Comparison of ENCODE assay signal across 8 cellular contexts in genomic region chr17:74768069-74768762, GRCh38. TPM values are rescaled to one million over a fixed set of nuclear protein-coding genes. Genes with fewer than 3 reads are reported as not detected.
DNase-seq lines count a peak whose midpoint lies in the region; ATAC-seq, FAIRE-seq and TF ChIP-seq lines count a peak whose summit lies in the region.
"Had no signal": no experiment of that assay in that cellular context is flagged by ENCODE, and none has a peak within 500 bp of the region (broad histone marks: within the 10 kb centered on the region; RNA-seq: fewer than 3 reads in every experiment).

No MANE protein-coding gene starts in this region.

- no peaks in the 10 kb centered on the region for H3K27me3 ChIP-seq in adrenal gland

- H4K20me1 ChIP-seq in OCI-LY7 (ENCODE audit: insufficient read depth, low read length), result no peaks in the 10 kb centered on the region

- H3K4me3 ChIP-seq in adrenal gland (no peak overlapping the region), OCI-LY7 (ENCODE audit: low read depth, low read length, poor library complexity, severe bottlenecking) (no peak overlapping the region)

- H3K9me3 ChIP-seq in adrenal gland (replicated peaks in 1 of 3) (no peaks in the 10 kb centered on the region), OCI-LY7 (ENCODE audit: low read length) (no peaks in the 10 kb centered on the region)

- no peak overlapping the region for H3K4me2 ChIP-seq in OCI-LY7 (ENCODE audit: low read length)

- no peak for DNase-seq in HTR-8/SVneo (ENCODE audit: insufficient read length, low spot score)
- DNase-seq in adrenal gland, result peak; percentile 88 to 99 (median 98)
- peak; percentile 57 for DNase-seq in hepatic stellate cell (ENCODE audit: low spot score)
- DNase-seq in substantia nigra (lab: John Stamatoyannopoulos, UW), result peak in 36 of 49 donors; percentile 30 to 89 (median 66)
- DNase-seq in NCI-H345 treated with DMSO at 0.1 percent for 48 hours (lab: John Stamatoyannopoulos, UW; ENCODE audit: unreplicated experiment), result no peak
- no peak for DNase-seq in OCI-LY7 (ENCODE audit: low spot score)

- peak; percentile 4 for FAIRE-seq in HTR-8/SVneo (lab: Jason Lieb, UNC)

- no peaks in the 10 kb centered on the region for H3K79me2 ChIP-seq in OCI-LY7 (ENCODE audit: insufficient read depth, low read depth, low read length)

- no peak for ATAC-seq in GM19467 (IDR thresholded peaks at IDR 0.05; ENCODE audit: unreplicated experiment)

- CTCF ChIA-PET in OCI-LY7 (lab: Charles Lee; ENCODE audit: unreplicated experiment), result interaction anchor here (1.0 kb wide), 1 partner anchor 30 kb away, joined by 3 read pairs; no protein-coding TSS in a partner anchor

- BruUV-seq in OCI-LY7 (replicated peaks; lab: Mats Ljungman, UMichigan), result no TSS peak

- intact Hi-C loops in adrenal gland (cut with DNase I), result no loop called here
- intact Hi-C loops in OCI-LY7 (cut with micrococcal nuclease; ENCODE audit: unreplicated experiment), result no loop called here

- POLR2A ChIA-PET in OCI-LY7 (lab: Charles Lee), result no interaction called here

- no peaks in the 10 kb centered on the region for H3K9me2 ChIP-seq in OCI-LY7 (ENCODE audit: insufficient read depth, low read length)

- H3K27ac ChIP-seq in adrenal gland (peak overlapping the region; percentile 61 to 93 (median 78)), substantia nigra (ENCODE audit: low read depth, low read length, poor library complexity, severe bottlenecking) (peak overlapping the region; percentile 96), OCI-LY7 (ENCODE audit: low read depth, low read length, poor library complexity, severe bottlenecking) (no peak overlapping the region)

- no peak overlapping the region for H2AFZ ChIP-seq in OCI-LY7 (ENCODE audit: low read length)

- WGBS in adrenal gland, 4 donors, result 33 to 50% (median 44%) methylated on average over 14 to 17 of the region's 17 CpGs

- TF ChIP-seq CTCF in adrenal gland (IDR thresholded peaks at IDR 0.05) (no peak), OCI-LY7 (conservative IDR thresholded peaks at IDR 0.05; ENCODE audit: low read length) (no peak)

- peaks cover 0 to 42% of the 10 kb centered on the region in 2 donors for H3K36me3 ChIP-seq in adrenal gland (replicated peaks in 1 of 2)
- H3K36me3 ChIP-seq in OCI-LY7 (ENCODE audit: insufficient read depth, low read length), result peaks cover 81% of the 10 kb centered on the region

- H3K4me1 ChIP-seq in adrenal gland (replicated peaks in 1 of 2) (peaks cover 50 to 54% of the 10 kb centered on the region in 2 donors), OCI-LY7 (ENCODE audit: insufficient read depth, low read length, poor library complexity, severe bottlenecking) (no peaks in the 10 kb centered on the region)

- TF ChIP-seq POLR2A in adrenal gland (IDR thresholded peaks at IDR 0.05), result peak in 1 of 2 donors; percentile 55

RNA-seq across cellular contexts. Expression of gene NAT9, which starts 7.9 kb away (rescaled TPM):
- 100 to 1,000 TPM in 1 of 8 donors, 10 to 100 TPM in 7; 23.1 to 149 (median 62.4) TPM for total RNA-seq in adrenal gland
- polyA plus RNA-seq in adrenal gland, result 100 to 1,000 TPM in 2 of 3 donors, 10 to 100 TPM in 1; 91.6 to 112 (median 104) TPM
- 77.2 and 99.3 TPM in 2 replicates for total RNA-seq in OCI-LY7 (2014; rRNA removed; shearing (Covaris generic))
- total RNA-seq in OCI-LY7 (2022), result 87.9 and 89.0 TPM in 2 replicates

RNA-seq across cellular contexts. Expression of gene NHERF1, which starts 19.8 kb away (rescaled TPM):
- total RNA-seq in adrenal gland, result 100 to 1,000 TPM; 146 to 277 (median 226) TPM
- polyA plus RNA-seq in adrenal gland, result 100 to 1,000 TPM in 1 of 3 donors, 10 to 100 TPM in 2; 45.9 to 277 (median 57.8) TPM
- total RNA-seq in OCI-LY7 (2014; rRNA removed; shearing (Covaris generic)), result 73.2 and 86.1 TPM in 2 replicates
- 116 and 122 TPM in 2 replicates for total RNA-seq in OCI-LY7 (2022)

RNA-seq across cellular contexts. Expression of gene RAB37, which starts 31.2 kb away (rescaled TPM):
- total RNA-seq in adrenal gland (1 to 10 TPM; 2.1 to 6.6 (median 3.6) TPM), OCI-LY7 (2022) (12.7 and 18.9 TPM in 2 replicates)
- polyA plus RNA-seq in adrenal gland, result 1 to 10 TPM in 2 of 3 donors, under 1 TPM in 1; 0.57 to 2.3 (median 2.0) TPM
- total RNA-seq in OCI-LY7 (2014; rRNA removed; shearing (Covaris generic)), result 2.8 and 6.3 TPM in 2 replicates
- total RNA-seq: epithelial cell of proximal tubule had no signal

RNA-seq across cellular contexts. Expression of gene CD300LF, which starts 55.5 kb away (rescaled TPM):
- total RNA-seq in adrenal gland (1 to 10 TPM in 6 of 8 donors, under 1 TPM in 1, not detected in 1; 0.88 to 6.3 (median 1.5) TPM), OCI-LY7 (2022) (not detected in 2 replicates)
- polyA plus RNA-seq in adrenal gland, result 1 to 10 TPM in 2 of 3 donors, under 1 TPM in 1; 0.68 to 6.3 (median 1.0) TPM
- not detected in 2 replicates for total RNA-seq in OCI-LY7 (2014; rRNA removed; shearing (Covaris generic))
- total RNA-seq: epithelial cell of proximal tubule had no signal

Comparison
In these comparisons a context has a peak if more than half of its experiments do, and no peak if none do; other contexts are left out.
1. DNase-seq: peak in adrenal gland (7 of 7), hepatic stellate cell (single experiment) and substantia nigra (36 of 49); none in HTR-8/SVneo (single experiment), NCI-H345 treated with DMSO at 0.1 percent for 48 hours (single experiment) and OCI-LY7 (single experiment).